19 cellular contexts compared by ENCODE assay signal in the genomic region with DNA sequence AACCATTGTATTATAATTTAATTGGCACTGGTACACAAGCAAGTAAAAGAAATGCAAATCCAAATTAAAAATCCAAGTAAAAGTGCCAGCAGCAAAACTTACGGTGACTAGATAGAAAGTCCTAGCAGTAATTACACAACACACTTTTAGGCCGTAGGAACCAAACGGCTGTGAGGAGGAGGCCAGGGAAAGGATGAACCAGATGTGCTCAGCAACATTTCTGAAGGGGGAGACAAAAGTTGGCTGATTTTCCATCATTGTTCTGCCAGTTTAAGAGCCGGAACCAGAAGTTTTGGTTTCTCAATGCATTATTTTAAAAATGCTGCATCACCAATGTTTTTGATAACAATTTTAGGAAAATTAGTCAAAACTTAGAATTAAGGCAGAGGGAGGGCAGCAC.
"Had no signal": no experiment of that assay in that cellular context is flagged by ENCODE, and none has a peak within 500 bp of the region (broad histone marks: within the 10 kb centered on the region; RNA-seq: fewer than 3 reads in every experiment).

No MANE protein-coding gene starts in this region.

- H3K36me3 Mint-ChIP-seq: activated naive CD8-positive, alpha-beta T cell; mesothelial cell of epicardium had no signal

- FAIRE-seq: islet of Langerhans, TTC549 had no signal

- H3K27me3 ChIP-seq: body of pancreas, transverse colon had no signal

- H3K9me3 Mint-ChIP-seq: activated B cell treated with CpG ODN at 0.5 μM for 24 hours; activated T-cell treated with anti-CD3 and anti-CD28 coated beads, Interleukin-2, amount 50 U/mL, for 72 hours; mesothelial cell of epicardium; neural crest cell; stimulated activated effector memory CD8-positive, alpha-beta T cell treated with anti-CD3 and anti-CD28 coated beads, Interleukin-12 subunit alpha, Interleukin-12 subunit beta, amount 100 ng/mL, for 72 hours had no signal

- ATAC-seq: activated T-cell treated with anti-CD3 and anti-CD28 coated beads, Interleukin-2, amount 50 U/mL, for 72 hours; body of pancreas; left colon; lower lobe of right lung; stimulated activated effector memory CD8-positive, alpha-beta T cell treated with anti-CD3 and anti-CD28 coated beads, Interleukin-12 subunit alpha, Interleukin-12 subunit beta, amount 100 ng/mL, for 72 hours had no signal

- DNase-seq: activated B cell treated with CpG ODN at 0.5 μM for 24 hours; activated CD4-positive, alpha-beta T cell treated with anti-CD3 and anti-CD28 coated beads for 48 hours; activated CD8-positive, alpha-beta memory T cell treated with anti-CD3 and anti-CD28 coated beads, Interleukin-2, amount 50 U/mL, for 48 hours; activated gamma-delta T cell; activated T-cell treated with anti-CD3 and anti-CD28 coated beads, Interleukin-2, amount 50 U/mL, for 72 hours; amygdala; body of pancreas; effector CD8-positive, alpha-beta T cell; left colon; lower lobe of right lung; stimulated activated CD4-positive, alpha-beta T cell treated with anti-CD3 and anti-CD28 coated beads, Interleukin-1b, Interleukin-23, amount 100 ng/mL, for 48 hours; T-helper 2 cell; transverse colon had no signal

- H3K9me3 ChIP-seq: body of pancreas, lower lobe of right lung, transverse colon had no signal

- H3K36me3 ChIP-seq: lower lobe of right lung, transverse colon had no signal

- H3K4me3 ChIP-seq: body of pancreas, lower lobe of right lung, transverse colon had no signal

- H3K27ac Mint-ChIP-seq: activated B cell treated with CpG ODN at 0.5 μM for 24 hours; activated naive CD8-positive, alpha-beta T cell; activated T-cell treated with anti-CD3 and anti-CD28 coated beads, Interleukin-2, amount 50 U/mL, for 72 hours; mesothelial cell of epicardium; stimulated activated effector memory CD8-positive, alpha-beta T cell treated with anti-CD3 and anti-CD28 coated beads, Interleukin-12 subunit alpha, Interleukin-12 subunit beta, amount 100 ng/mL, for 72 hours had no signal

- H3K27me3 Mint-ChIP-seq: activated B cell treated with CpG ODN at 0.5 μM for 24 hours; activated naive CD8-positive, alpha-beta T cell had no signal

- H3K27ac ChIP-seq: body of pancreas, lower lobe of right lung had no signal

- H3K4me3 Mint-ChIP-seq: activated B cell treated with CpG ODN at 0.5 μM for 24 hours; activated naive CD8-positive, alpha-beta T cell; activated T-cell treated with anti-CD3 and anti-CD28 coated beads, Interleukin-2, amount 50 U/mL, for 72 hours; mesothelial cell of epicardium; neural crest cell; stimulated activated effector memory CD8-positive, alpha-beta T cell treated with anti-CD3 and anti-CD28 coated beads, Interleukin-12 subunit alpha, Interleukin-12 subunit beta, amount 100 ng/mL, for 72 hours had no signal
